ENCODE assay signal across 8 cellular contexts in the genomic region with DNA sequence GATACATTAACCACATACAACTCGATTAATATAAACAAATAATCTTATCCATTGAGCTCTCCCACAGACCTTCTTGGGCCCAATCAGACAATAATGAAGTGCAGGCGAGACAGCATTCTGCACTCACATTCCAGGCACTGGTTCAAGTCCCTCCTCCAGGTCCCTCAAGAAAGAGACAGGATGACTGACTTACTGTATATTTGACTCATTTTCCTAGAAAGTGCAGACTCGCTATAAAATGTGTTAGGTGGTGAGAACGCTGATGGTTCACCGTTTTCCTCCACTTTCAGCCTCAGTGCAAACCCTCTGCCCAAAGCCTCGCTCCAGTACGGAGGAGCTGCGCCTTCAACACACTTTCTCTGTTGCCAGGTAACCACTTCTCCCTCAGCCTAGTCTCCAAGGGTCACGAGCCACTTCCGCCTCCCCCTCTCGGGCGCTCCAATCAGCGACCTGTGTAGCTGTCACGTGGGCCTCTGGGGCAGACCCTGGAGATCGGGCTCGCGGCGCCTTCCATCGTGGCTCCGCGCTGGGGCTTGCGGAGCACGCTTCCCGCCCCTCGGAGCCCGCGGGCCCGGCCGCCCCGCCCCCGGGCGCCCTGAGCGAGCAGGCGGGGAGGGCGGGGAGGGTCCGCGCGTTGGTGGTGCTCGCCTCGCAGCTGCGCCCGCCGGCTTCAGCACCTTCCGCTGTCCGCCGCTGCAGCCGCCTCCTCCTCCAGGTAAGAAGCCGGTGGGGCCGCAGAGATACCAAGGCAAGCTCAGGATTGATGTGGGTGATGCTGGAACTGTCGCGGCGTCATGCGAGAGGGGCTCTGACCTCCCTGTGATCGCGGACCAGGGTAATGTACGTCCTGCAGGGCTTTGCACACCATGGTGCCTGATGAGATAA. TPM values are rescaled to one million over a fixed set of nuclear protein-coding genes. Genes with fewer than 3 reads are reported as not detected.
DNase-seq lines count a peak whose midpoint lies in the region; ATAC-seq and TF ChIP-seq lines count a peak whose summit lies in the region.

A gene (plus strand): TSS at position 477 of the 885 bp plus-strand sequence. CDS start 45,740 bp downstream, outside the sequence.

- H3K9me3 ChIP-seq in PC-9 (ENCODE audit: insufficient read depth, low read depth) (no peaks in the 10 kb centered on the region), esophagus muscularis mucosa (no peaks in the 10 kb centered on the region), muscle layer of duodenum (ENCODE audit: control insufficient read depth in 1 of 2, low read length in 2 of 2) (no peaks in the 10 kb centered on the region)

- no peak for TF ChIP-seq POLR2A in esophagus muscularis mucosa (IDR thresholded peaks at IDR 0.05; ENCODE audit: low read depth)

- peak within 1 kb of the TSS; percentile 93 for H3K4me2 ChIP-seq in PC-9

- H3K27ac ChIP-seq in PC-9: no peak within 1 kb of the TSS
- peak within 1 kb of the TSS; percentile 16 to 66 (median 36) for H3K27ac ChIP-seq in esophagus muscularis mucosa (replicated peaks in 1 of 4)
- no peak within 1 kb of the TSS for H3K27ac ChIP-seq in muscle layer of duodenum (ENCODE audit: low read length)

- peak within 1 kb of the TSS; percentile 90 for H2AFZ ChIP-seq in PC-9

- H3K36me3 ChIP-seq in PC-9 (ENCODE audit: low read depth): no peaks in the 10 kb centered on the region
- H3K36me3 ChIP-seq in esophagus muscularis mucosa: no peaks in the 10 kb centered on the region
- no peaks in the 10 kb centered on the region for H3K36me3 ChIP-seq in muscle layer of duodenum (ENCODE audit: control insufficient read depth in 1 of 2, insufficient read depth in 2 of 2, low read length in 2 of 2)

- no peaks in the 10 kb centered on the region for H3K36me3 Mint-ChIP-seq in activated T-cell treated with anti-CD3 and anti-CD28 coated beads, Interleukin-2, amount 50 U/mL, for 24 hours (ENCODE audit: low read depth)

- no TSS peak for BruUV-seq in PC-9 (replicated peaks; lab: Mats Ljungman, UMichigan)

- peak within 1 kb of the TSS; percentile 85 for H3K27ac Mint-ChIP-seq in activated T-cell treated with anti-CD3 and anti-CD28 coated beads, Interleukin-2, amount 50 U/mL, for 24 hours

- DNase-seq in D341Med (ENCODE audit: low spot score) (peak; percentile 97), HuH-7.5 (ENCODE audit: low spot score) (peak; percentile 9), PC-9 (peak; percentile 66 to 78), esophagus muscularis mucosa (ENCODE audit: extremely low spot score) (peak; percentile 96)
- DNase-seq in activated T-cell treated with anti-CD3 and anti-CD28 coated beads, Interleukin-2, amount 50 U/mL, for 24 hours: peak; percentile 83
- DNase-seq in stimulated activated CD8-positive, alpha-beta memory T cell treated with anti-CD3 and anti-CD28 coated beads, Interleukin-4, amount 100 ng/mL, for 48 hours: peak; percentile 82

- no peaks in the 10 kb centered on the region for H3F3A ChIP-seq in PC-9 (ENCODE audit: insufficient read depth, low read depth)

- H3K4me1 ChIP-seq in PC-9 (replicated peaks; ENCODE audit: insufficient read depth) (peaks cover 9% of the 10 kb centered on the region), esophagus muscularis mucosa (peaks cover 0 to 18% (median 15%) of the 10 kb centered on the region in 4 donors), muscle layer of duodenum (ENCODE audit: control insufficient read depth in 1 of 2, insufficient read depth in 2 of 2, low read length in 2 of 2) (peaks cover 0 to 4% of the 10 kb centered on the region in 2 donors)

- TF ChIP-seq CTCF in PC-9 (conservative IDR thresholded peaks at IDR 0.05) (no peak), esophagus muscularis mucosa (IDR thresholded peaks at IDR 0.05) (no peak)

- intact Hi-C loops in PC-9 (cut with micrococcal nuclease; ENCODE audit: unreplicated experiment) (no loop called here), esophagus muscularis mucosa (cut with DNase I) (no loop called here)

- TF ChIP-seq EP300 in esophagus muscularis mucosa (IDR thresholded peaks at IDR 0.05): no peak

- peak within 1 kb of the TSS; percentile 86 for H3K4me3 Mint-ChIP-seq in activated T-cell treated with anti-CD3 and anti-CD28 coated beads, Interleukin-2, amount 50 U/mL, for 24 hours

- no peaks in the 10 kb centered on the region for H3K79me2 ChIP-seq in PC-9 (ENCODE audit: low read depth)

- H3K4me1 Mint-ChIP-seq in activated T-cell treated with anti-CD3 and anti-CD28 coated beads, Interleukin-2, amount 50 U/mL, for 24 hours (ENCODE audit: low read depth): peaks cover 13% of the 10 kb centered on the region

- no peaks in the 10 kb centered on the region for H3K9me2 ChIP-seq in PC-9 (ENCODE audit: insufficient read depth)

- H3K27me3 ChIP-seq in PC-9 (ENCODE audit: insufficient read depth, low read depth): no peaks in the 10 kb centered on the region
- H3K27me3 ChIP-seq in esophagus muscularis mucosa: no peaks in the 10 kb centered on the region
- H3K27me3 ChIP-seq in muscle layer of duodenum (ENCODE audit: low read depth, low read length): no peaks in the 10 kb centered on the region

- POLR2A ChIA-PET in PC-9 (lab: Charles Lee; ENCODE audit: unreplicated experiment): no interaction called here

- peak within 1 kb of the TSS; percentile 74 for H3K4me3 ChIP-seq in PC-9
- H3K4me3 ChIP-seq in esophagus muscularis mucosa: peak within 1 kb of the TSS; percentile 66 to 78 (median 69)
- H3K4me3 ChIP-seq in muscle layer of duodenum (ENCODE audit: low read depth in 1 of 2, low read length in 2 of 2): peak within 1 kb of the TSS; percentile 74 to 87

- ATAC-seq in GM21528 (IDR thresholded peaks at IDR 0.05; ENCODE audit: low FRiP score, unreplicated experiment): peak; percentile 100

- CTCF ChIA-PET in PC-9 (lab: Charles Lee): no interaction called here

- WGBS in esophagus muscularis mucosa: 4% methylated on average over 14 of the region's 56 CpGs

- peaks cover 38% of the 10 kb centered on the region for H3K27me3 Mint-ChIP-seq in activated T-cell treated with anti-CD3 and anti-CD28 coated beads, Interleukin-2, amount 50 U/mL, for 24 hours

- no peaks in the 10 kb centered on the region for H4K20me1 ChIP-seq in PC-9 (ENCODE audit: insufficient read depth)

- no peaks in the 10 kb centered on the region for H3K9me3 Mint-ChIP-seq in activated T-cell treated with anti-CD3 and anti-CD28 coated beads, Interleukin-2, amount 50 U/mL, for 24 hours

RNA-seq across cellular contexts. Expression of the gene that starts here (rescaled TPM):
- total RNA-seq in PC-9 (2021) (2.2 and 2.3 TPM in 2 replicates), esophagus muscularis mucosa (1 to 10 TPM; 2.8 to 4.8 (median 3.2) TPM)

Comparison
In these comparisons a context has a peak if more than half of its experiments do, and no peak if none do; other contexts are left out.
1. DNase-seq: peak in every context shown above with its lines; median percentile 97 in D341Med; 96 in esophagus muscularis mucosa; 83 in activated T-cell treated with anti-CD3 and anti-CD28 coated beads, Interleukin-2, amount 50 U/mL, for 24 hours; 82 in stimulated activated CD8-positive, alpha-beta memory T cell treated with anti-CD3 and anti-CD28 coated beads, Interleukin-4, amount 100 ng/mL, for 48 hours; 72 in PC-9; 9 in HuH-7.5.
2. H3K27ac ChIP-seq: peak in esophagus muscularis mucosa (4 of 4); none in PC-9 (single experiment) and muscle layer of duodenum (single experiment).
3. Peak in every context shown above with its lines, with median percentiles within 50 percentile points of each other: H3K4me3 ChIP-seq.